Comparison of ENCODE assay signal across 12 cellular contexts in the genomic region with DNA sequence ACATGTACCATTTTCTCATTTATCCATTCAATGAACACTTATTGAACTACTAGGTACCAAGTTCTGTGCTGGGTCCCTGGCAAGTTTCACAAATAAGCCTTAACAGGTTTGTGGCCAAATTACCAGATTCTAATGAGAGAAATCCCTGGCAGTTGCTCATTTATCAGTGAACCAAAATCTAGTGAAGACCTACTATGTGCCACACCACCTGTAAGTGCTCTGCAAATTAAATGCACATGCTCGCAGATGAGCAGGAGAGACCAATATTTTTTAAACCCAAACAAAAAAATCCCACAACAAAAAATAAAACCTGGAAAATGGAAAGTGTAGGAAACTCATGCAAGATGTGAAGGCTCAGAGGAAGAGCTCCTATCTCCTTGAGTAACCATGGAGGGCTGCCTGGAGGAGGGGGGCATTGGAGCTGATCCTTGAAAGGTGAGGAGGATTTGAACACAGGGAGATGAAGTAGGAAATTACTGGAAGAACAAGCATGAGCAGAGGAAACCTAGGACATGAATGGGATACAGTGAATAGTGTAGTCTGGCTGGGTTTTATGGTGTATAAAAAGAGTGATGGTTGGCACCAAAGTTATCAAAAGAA. TPM values are rescaled to one million over a fixed set of nuclear protein-coding genes. Genes with fewer than 3 reads are reported as not detected.
"Had no signal": no experiment of that assay in that cellular context is flagged by ENCODE, and none has a peak within 500 bp of the region (broad histone marks: within the 10 kb centered on the region; RNA-seq: fewer than 3 reads in every experiment).

No MANE protein-coding gene starts in this region.

- H3K9me3 ChIP-seq: HAP-1 had no signal

- H3K36me3 ChIP-seq: HAP-1 had no signal

- H3K9ac ChIP-seq: GM23248 had no signal

- H3K4me1 ChIP-seq: HAP-1 had no signal

- H3K27ac ChIP-seq: GM23248 had no signal

- H3K4me3 ChIP-seq: GM23248, GM23338, HAP-1 had no signal

- ATAC-seq: GM23338, HCT116 had no signal

- DNase-seq: GM23248, GOT3, H7, H9, HCEC 1CT, HFFc6 had no signal

- H2AFZ ChIP-seq: GM23248, GM23338 had no signal

- H3K4me2 ChIP-seq: GM23338 had no signal

- FAIRE-seq: H1, H54 had no signal

RNA-seq across cellular contexts. Expression of a gene that starts 48.9 kb away (rescaled TPM):
- total RNA-seq: GM23248, H4, H9, HFFc6 had no signal
- polyA plus RNA-seq: GM23248 had no signal
